Comparison of ENCODE assay signal across 23 cellular contexts in the genomic region with DNA sequence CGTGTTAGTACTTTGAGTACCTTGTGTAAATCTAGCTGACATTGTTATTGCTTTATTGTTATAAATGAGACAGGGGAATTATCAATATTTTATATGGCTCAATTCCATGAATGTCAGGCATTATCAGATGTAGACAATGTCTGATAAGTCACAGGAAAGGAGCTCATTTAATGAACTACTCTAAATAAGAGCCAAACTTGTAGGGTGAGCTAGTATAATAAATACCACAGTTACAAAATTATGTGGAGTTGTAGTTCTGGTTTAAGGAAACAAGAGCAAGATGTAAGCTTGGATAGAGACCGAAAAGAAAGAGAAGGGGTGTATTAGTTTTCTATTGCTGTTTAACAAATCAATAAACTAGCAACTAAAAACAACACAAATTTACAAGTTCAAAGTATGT.
DNase-seq lines count a peak whose midpoint lies in the region; ATAC-seq and TF ChIP-seq lines count a peak whose summit lies in the region.
"Had no signal": no experiment of that assay in that cellular context is flagged by ENCODE, and none has a peak within 500 bp of the region (broad histone marks: within the 10 kb centered on the region; RNA-seq: fewer than 3 reads in every experiment).

No MANE protein-coding gene starts in this region.

- H3K4me1 ChIP-seq in heart right ventricle = no peaks in the 10 kb centered on the region
- H3K4me1 ChIP-seq: BE2C, BLaER1 had no signal

- DNase-seq in mesothelial cell of epicardium (ENCODE audit: low spot score in 2 of 2, unreplicated experiment in 2 of 2) (no peak), progenitor cell of endocrine pancreas (ENCODE audit: low spot score, unreplicated experiment) (no peak), heart right ventricle (no peak)
- DNase-seq: 8988T; ACHN; BE2C; C1 segment of cervical spinal cord; CD4-positive, alpha-beta memory T cell; CD4-positive, CD25-positive, alpha-beta regulatory T cell; CD8-positive, alpha-beta memory T cell; COR-L47; DMS 273 treated with DMSO at 0.1 percent for 48 hours; DMS153; DMS53; DMS79; DND-41; EL; GDM1 had no signal

- H3K27me3 Mint-ChIP-seq in mesothelial cell of epicardium (ENCODE audit: low read depth) (no peaks in the 10 kb centered on the region), progenitor cell of endocrine pancreas (no peaks in the 10 kb centered on the region)
- H3K27me3 Mint-ChIP-seq: CD4-positive, alpha-beta memory T cell; CD4-positive, CD25-positive, alpha-beta regulatory T cell; CD8-positive, alpha-beta memory T cell had no signal

- H3K4me3 Mint-ChIP-seq in mesothelial cell of epicardium (no peak overlapping the region), progenitor cell of endocrine pancreas (ENCODE audit: low read depth) (no peak overlapping the region)
- H3K4me3 Mint-ChIP-seq: CD14-positive monocyte; CD4-positive, alpha-beta memory T cell; CD4-positive, CD25-positive, alpha-beta regulatory T cell; CD8-positive, alpha-beta memory T cell had no signal

- H3K9me3 ChIP-seq in heart right ventricle = no peaks in the 10 kb centered on the region
- H3K9me3 ChIP-seq: BE2C, BLaER1 had no signal

- no peaks in the 10 kb centered on the region for H3K27me3 ChIP-seq in heart right ventricle
- H3K27me3 ChIP-seq: BE2C, BLaER1 had no signal

- peak overlapping the region; percentile 19 for H3K27ac Mint-ChIP-seq in mesothelial cell of epicardium
- peak overlapping the region; percentile 70 for H3K27ac Mint-ChIP-seq in progenitor cell of endocrine pancreas
- H3K27ac Mint-ChIP-seq: CD14-positive monocyte; CD4-positive, alpha-beta memory T cell; CD4-positive, CD25-positive, alpha-beta regulatory T cell; CD8-positive, alpha-beta memory T cell had no signal

- H3K27ac ChIP-seq in heart right ventricle = no peak overlapping the region
- H3K27ac ChIP-seq: BLaER1 had no signal

- H3K36me3 Mint-ChIP-seq in mesothelial cell of epicardium (no peaks in the 10 kb centered on the region), progenitor cell of endocrine pancreas (ENCODE audit: insufficient read depth) (no peaks in the 10 kb centered on the region)
- H3K36me3 Mint-ChIP-seq: CD14-positive monocyte; CD4-positive, alpha-beta memory T cell; CD4-positive, CD25-positive, alpha-beta regulatory T cell; CD8-positive, alpha-beta memory T cell had no signal

- TF ChIP-seq CTCF in mesothelial cell of epicardium (IDR thresholded peaks at IDR 0.05; ENCODE audit: unreplicated experiment) (no peak), progenitor cell of endocrine pancreas (IDR thresholded peaks at IDR 0.05; ENCODE audit: unreplicated experiment) (no peak), heart right ventricle (IDR thresholded peaks at IDR 0.05) (no peak)

- H3K4me1 Mint-ChIP-seq in mesothelial cell of epicardium (peaks cover 13% of the 10 kb centered on the region), progenitor cell of endocrine pancreas (ENCODE audit: low read depth) (peaks cover 11% of the 10 kb centered on the region)
- H3K4me1 Mint-ChIP-seq: CD14-positive monocyte; CD4-positive, alpha-beta memory T cell; CD4-positive, CD25-positive, alpha-beta regulatory T cell; CD8-positive, alpha-beta memory T cell had no signal

- ATAC-seq in GM21526 (IDR thresholded peaks at IDR 0.05; ENCODE audit: low FRiP score, unreplicated experiment) = no peak
- no peak for ATAC-seq in GM19324 (IDR thresholded peaks at IDR 0.05; ENCODE audit: low FRiP score, unreplicated experiment)
- ATAC-seq in heart right ventricle = no peak
- ATAC-seq: GM12878 had no signal

- H3K9me3 Mint-ChIP-seq in mesothelial cell of epicardium = peaks cover 4% of the 10 kb centered on the region
- H3K9me3 Mint-ChIP-seq in progenitor cell of endocrine pancreas (ENCODE audit: low read depth) = no peaks in the 10 kb centered on the region

- intact Hi-C loops in heart right ventricle (cut with DNase I) = no loop called here

- 77 to 85% methylated on average over 2 of the region's 2 CpGs for whole genome bisulfite sequencing in heart right ventricle, 2 donors

- H3K4me3 ChIP-seq in heart right ventricle = no peak overlapping the region
- H3K4me3 ChIP-seq: BLaER1, GM12878 had no signal

- H3K36me3 ChIP-seq in heart right ventricle = no peaks in the 10 kb centered on the region
- H3K36me3 ChIP-seq: BE2C, BLaER1 had no signal
